In the genomic region with DNA sequence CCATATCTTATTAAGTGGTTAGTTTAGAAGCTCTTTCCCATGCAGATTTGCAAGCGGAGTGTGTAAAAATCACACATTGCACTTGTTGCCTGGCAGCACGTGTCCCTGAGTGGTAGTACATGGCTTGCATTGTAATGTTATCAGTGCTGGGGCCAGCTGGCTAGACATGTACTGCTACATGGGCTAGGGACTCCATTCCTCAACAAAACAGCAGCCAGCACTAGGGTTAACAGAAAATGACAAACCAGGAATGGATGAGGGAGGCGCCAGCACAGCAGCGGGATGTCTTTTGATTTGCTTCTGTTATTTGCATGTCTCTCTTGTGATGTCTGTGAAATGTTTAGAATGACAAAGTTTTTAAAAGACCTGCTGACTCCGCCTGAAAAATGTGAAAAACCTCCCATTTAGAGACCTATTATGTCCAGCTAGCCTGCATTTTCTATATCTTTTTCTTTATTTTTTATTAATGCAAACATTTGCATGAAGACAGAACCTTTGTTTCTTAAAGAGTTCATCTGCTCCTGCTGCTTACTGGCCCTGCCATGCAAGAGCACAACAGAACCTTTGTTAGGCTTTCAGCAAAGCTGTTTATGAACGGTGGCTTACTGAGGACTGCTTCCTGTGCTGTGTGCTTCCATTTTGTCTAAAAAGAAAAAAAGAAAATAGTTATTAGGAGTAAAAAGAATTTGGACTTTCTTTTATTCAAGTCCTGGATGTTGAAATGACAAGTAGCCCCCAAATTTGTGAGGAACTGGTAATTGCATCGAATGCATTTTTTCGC, we compare ENCODE assay signal across 12 cellular contexts. TPM values are rescaled to one million over a fixed set of nuclear protein-coding genes. Genes with fewer than 3 reads are reported as not detected.
DNase-seq lines count a peak whose midpoint lies in the region; ATAC-seq, FAIRE-seq and TF ChIP-seq lines count a peak whose summit lies in the region.
"Had no signal": no experiment of that assay in that cellular context is flagged by ENCODE, and none has a peak within 500 bp of the region (broad histone marks: within the 10 kb centered on the region; RNA-seq: fewer than 3 reads in every experiment).

No MANE protein-coding gene starts in this region.

- ATAC-seq in Right ventricle myocardium superior (ENCODE audit: poor library complexity): peak; percentile 46
- peak; percentile 63 for ATAC-seq in K562
- no peak for ATAC-seq in GM18519 (IDR thresholded peaks at IDR 0.05; ENCODE audit: low FRiP score, unreplicated experiment)

- no peaks in the 10 kb centered on the region for H3K4me1 ChIP-seq in right atrium auricular region
- H3K4me1 ChIP-seq in K562 (replicated peaks in 1 of 2; ENCODE audit: control insufficient read depth in 2 of 2, insufficient read depth in 2 of 2, low read length in 2 of 2): peaks cover 0 to 10% of the 10 kb centered on the region in 2 experiments; a peak in 2 of 5 replicates
- no peaks in the 10 kb centered on the region for H3K4me1 ChIP-seq in vagina

- H3K36me3 ChIP-seq in right atrium auricular region (no peaks in the 10 kb centered on the region), K562 (ENCODE audit: control insufficient read depth, insufficient read depth, low read length) (no peaks in the 10 kb centered on the region), vagina (no peaks in the 10 kb centered on the region)

- H3K9me1 ChIP-seq in K562 (ENCODE audit: control insufficient read depth, insufficient read depth, low read length): no peaks in the 10 kb centered on the region

- no peaks in the 10 kb centered on the region for H4K20me1 ChIP-seq in K562 (replicated peaks; ENCODE audit: control insufficient read depth, insufficient read depth, low read length)

- DNase-seq in Right ventricle myocardium superior: no peak
- no peak for DNase-seq in right atrium auricular region (ENCODE audit: low spot score)
- DNase-seq in K562 (ENCODE audit: extremely low read depth in 1 of 4, low spot score in 3 of 4): no peak
- peak; percentile 70 for DNase-seq in islet precursor cell
- DNase-seq in NCI-H524 (lab: John Stamatoyannopoulos, UW): no peak
- DNase-seq in vagina (ENCODE audit: extremely low spot score in 2 of 2): no peak
- DNase-seq: activated CD4-positive, alpha-beta memory T cell treated with anti-CD3 and anti-CD28 coated beads for 36 hours; GF-D8; KBM-7 had no signal

- POLR2A ChIA-PET in K562 (lab: Yijun Ruan, JAX): no interaction called here

- no peaks in the 10 kb centered on the region for H3K79me2 ChIP-seq in K562 (ENCODE audit: control insufficient read depth, insufficient read depth, low read length)

- no peak overlapping the region for H3K9ac ChIP-seq in K562 (ENCODE audit: insufficient read depth in 1 of 2, low read depth in 2 of 2, low read length in 2 of 2)

- TF ChIP-seq CTCF in right atrium auricular region (IDR thresholded peaks at IDR 0.05) (no peak), K562 (IDR thresholded peaks at IDR 0.05 in 2 of 3, conservative IDR thresholded peaks at IDR 0.05 in 1 of 3; ENCODE audit: insufficient read depth in 2 of 3, low read depth in 1 of 3, low read length in 3 of 3) (no peak), vagina (IDR thresholded peaks at IDR 0.05) (no peak)

- TF ChIP-seq POLR2A in K562 (conservative IDR thresholded peaks at IDR 0.05) (no peak), vagina (IDR thresholded peaks at IDR 0.05) (no peak)

- H3K27me3 ChIP-seq in right atrium auricular region (no peaks in the 10 kb centered on the region), K562 (ENCODE audit: control insufficient read depth in 2 of 2, insufficient read depth in 2 of 2, low read length in 2 of 2) (no peaks in the 10 kb centered on the region), vagina (no peaks in the 10 kb centered on the region)

- 63% methylated on average over 8 of the region's 8 CpGs for WGBS in K562 (ENCODE audit: insufficient coverage, low coverage, missing lambda C conversion rate)

- in situ Hi-C loops in K562 (cut with MboI): no loop called here

- no peak for FAIRE-seq in K562 (lab: Jason Lieb, UNC)

- no TSS peak for BruUV-seq in K562 (replicated peaks; lab: Mats Ljungman, UMichigan)

- TF ChIP-seq RAD21 in K562 (CRISPR knock-in tag; conservative IDR thresholded peaks at IDR 0.05 in 1 of 2, IDR thresholded peaks at IDR 0.05 in 1 of 2): no peak

- no peak overlapping the region for H2AFZ ChIP-seq in K562 (ENCODE audit: low read depth, low read length)

- no peak overlapping the region for H3K27ac ChIP-seq in right atrium auricular region
- H3K27ac ChIP-seq in K562 (ENCODE audit: extremely low read depth, low read depth, low read length): no peak overlapping the region
- peak overlapping the region; percentile 93 for H3K27ac ChIP-seq in temporal lobe (ENCODE audit: low read depth, low read length)
- no peak overlapping the region for H3K27ac ChIP-seq in vagina
- H3K27ac ChIP-seq: epithelial cell of prostate had no signal

- H3K9me3 ChIP-seq in right atrium auricular region: no peaks in the 10 kb centered on the region
- no peaks in the 10 kb centered on the region for H3K9me3 ChIP-seq in K562 (replicated peaks; ENCODE audit: control insufficient read depth, insufficient read depth, low read depth, low read length)
- H3K9me3 ChIP-seq in vagina: no peaks in the 10 kb centered on the region

- H3K4me2 ChIP-seq in K562 (ENCODE audit: insufficient read depth, low read length): no peak overlapping the region

- CTCF ChIA-PET in K562 (lab: Yijun Ruan, JAX; ENCODE audit: low intra/inter-chr PET ratio): interaction anchor here (0.5 kb wide), 1 partner anchor 119 kb away, joined by 5 read pairs; no protein-coding TSS in a partner anchor

- H3K4me3 ChIP-seq in right atrium auricular region (no peak overlapping the region), K562 (no peak overlapping the region), vagina (no peak overlapping the region)

- intact Hi-C loops in Right ventricle myocardium superior (cut with DNase I): no loop called here
- intact Hi-C loops in K562 (cut with micrococcal nuclease): no loop called here
- intact Hi-C loops in vagina (cut with DNase I): no loop called here

- TF ChIP-seq EP300 in K562 (IDR thresholded peaks at IDR 0.05; ENCODE audit: low read length): no peak

TF ChIP-seq in K562, 482 proteins besides CTCF, POLR2A, EP300 and RAD21 (continues in another document):
- TF ChIP-seq ZNF12 (CRISPR knock-in tag; IDR thresholded peaks at IDR 0.05): no peak
- no peak for TF ChIP-seq NCOA4 (IDR thresholded peaks at IDR 0.05; ENCODE audit: partially characterized antibody)

RNA-seq across cellular contexts. Expression of gene CSTPP1, which starts 40.7 kb away (rescaled TPM):
- 10.0 TPM for total RNA-seq in Right ventricle myocardium superior
- 10 to 100 TPM in 1 of 2 donors, 1 to 10 TPM in 1; 8.1 to 14.0 TPM for total RNA-seq in right atrium auricular region
- total RNA-seq in K562 (2011; cell fraction: chromatin; rRNA removed; ENCODE audit: low replicate concordance): 37.5 and 39.3 TPM in 2 replicates
- 20.5 and 22.9 TPM in 2 replicates for total RNA-seq in K562 (2011; cell fraction: nucleolus; rRNA removed)
- 30.4 and 49.0 TPM in 2 replicates for total RNA-seq in K562 (2011; cell fraction: nucleoplasm; rRNA removed)
- 9.4 and 11.9 TPM in 2 replicates for total RNA-seq in K562 (2014; rRNA removed)
- 7.7 and 8.4 TPM in 2 replicates for total RNA-seq in K562 (2014; rRNA removed; fragmentation: Illumina TruSeq; extraction: Trizol)
- total RNA-seq in K562 (2015; rRNA removed; fragmentation: Illumina TruSeq; extraction: Trizol): 9.0 and 10.9 TPM in 2 replicates
- total RNA-seq in K562 (2021): 10.8 and 12.1 TPM in 2 replicates
- polyA plus RNA-seq in K562 (2011; rRNA removed): 8.6 and 12.5 TPM in 2 replicates
- 14.4 and 14.6 TPM in 2 replicates for polyA plus RNA-seq in K562 (2011; cell fraction: cytosol; rRNA removed)
- 14.0 and 18.0 TPM in 2 replicates for polyA plus RNA-seq in K562 (2011; cell fraction: nucleus; rRNA removed)
- polyA plus RNA-seq in K562 (2012): 16.2 and 20.3 TPM in 2 replicates
- polyA plus RNA-seq in K562 (2014; fragmentation: Illumina TruSeq; extraction: Trizol): 16.6 and 17.8 TPM in 2 replicates
- polyA plus RNA-seq in K562 (2014; fragmentation: Nextera tagmentation; extraction: Ambion mirVana): 1 to 10 TPM; 6.5 to 7.6 TPM
- polyA plus RNA-seq in K562 (2014; rRNA removed): 9.2 and 10.3 TPM in 2 replicates
- polyA minus RNA-seq in K562 (2011; rRNA and poly(A)+ RNA removed): 12.2 and 12.3 TPM in 2 replicates
- polyA minus RNA-seq in K562 (2011; cell fraction: cytosol; rRNA and poly(A)+ RNA removed): 11.0 and 12.8 TPM in 2 replicates
- polyA minus RNA-seq in K562 (2011; cell fraction: nucleus; rRNA and poly(A)+ RNA removed): 10.1 and 14.7 TPM in 2 replicates
- 44.5 TPM for total RNA-seq in temporal lobe
- total RNA-seq in vagina: 30.7 TPM

RNA-seq across cellular contexts. Expression of gene LRP4, which starts 58.9 kb away (rescaled TPM):
- total RNA-seq in Right ventricle myocardium superior (20.3 TPM), right atrium auricular region (10 to 100 TPM; 22.5 to 29.6 TPM), K562 (2014; rRNA removed) (0.09 and 0.16 TPM in 2 replicates), K562 (2014; rRNA removed; fragmentation: Illumina TruSeq; extraction: Trizol) (0.25 and 0.29 TPM in 2 replicates), K562 (2015; rRNA removed; fragmentation: Illumina TruSeq; extraction: Trizol) (0.07 TPM in 1 of 2 replicates, not detected in the other), K562 (2021) (0.35 and 0.60 TPM in 2 replicates), temporal lobe (14.5 TPM), vagina (10.1 TPM)
- total RNA-seq in K562 (2011; cell fraction: chromatin; rRNA removed; ENCODE audit: low replicate concordance): 1.4 and 1.5 TPM in 2 replicates
- total RNA-seq in K562 (2011; cell fraction: nucleolus; rRNA removed): 0.79 and 1.2 TPM in 2 replicates
- total RNA-seq in K562 (2011; cell fraction: nucleoplasm; rRNA removed): 0.66 and 1.8 TPM in 2 replicates
- polyA plus RNA-seq in K562 (2011; rRNA removed) (0.30 and 0.54 TPM in 2 replicates), K562 (2014; fragmentation: Illumina TruSeq; extraction: Trizol) (0.30 and 0.32 TPM in 2 replicates), K562 (2014; fragmentation: Nextera tagmentation; extraction: Ambion mirVana) (under 1 TPM; 0.04 to 0.10 TPM), K562 (2014; rRNA removed) (0.04 and 0.19 TPM in 2 replicates)
- 0.21 and 0.34 TPM in 2 replicates for polyA plus RNA-seq in K562 (2011; cell fraction: cytosol; rRNA removed)
- polyA plus RNA-seq in K562 (2011; cell fraction: nucleus; rRNA removed): 0.87 and 1.3 TPM in 2 replicates
- 0.08 and 0.22 TPM in 2 replicates for polyA plus RNA-seq in K562 (2012)
- polyA minus RNA-seq in K562 (2011; rRNA and poly(A)+ RNA removed): 0.46 and 0.72 TPM in 2 replicates
- 1.0 and 1.7 TPM in 2 replicates for polyA minus RNA-seq in K562 (2011; cell fraction: cytosol; rRNA and poly(A)+ RNA removed)
- polyA minus RNA-seq in K562 (2011; cell fraction: nucleus; rRNA and poly(A)+ RNA removed): 0.78 and 1.1 TPM in 2 replicates
